ENCODE assay signal across 1 cellular context in the genomic region with DNA sequence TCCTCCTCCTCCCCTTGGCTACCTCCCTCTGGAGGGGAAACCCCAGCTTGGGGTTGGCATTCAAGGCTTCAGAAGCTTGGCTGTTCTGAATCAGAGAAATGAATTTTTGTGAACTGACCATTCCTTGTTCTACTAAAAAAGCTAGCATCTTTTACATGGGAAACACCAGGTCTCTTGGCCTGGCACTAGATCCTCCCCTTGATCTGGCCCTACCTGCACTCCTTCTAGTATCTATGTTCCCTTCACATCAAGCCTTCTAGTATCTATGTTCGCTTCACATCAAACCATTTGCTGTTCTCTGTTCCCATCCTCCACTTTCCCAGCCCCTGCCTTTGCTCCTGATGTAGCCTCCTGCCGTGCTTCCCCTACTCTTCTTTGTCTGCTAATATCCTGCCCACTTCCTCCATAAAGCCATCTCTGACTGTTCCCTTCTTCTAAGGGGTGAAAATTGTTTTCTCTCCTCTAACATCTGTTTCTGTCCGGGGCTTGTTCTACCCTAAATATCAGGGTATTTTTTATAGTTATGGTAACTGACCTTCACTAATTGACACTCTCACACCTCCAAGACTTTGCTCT.
TF ChIP-seq lines count a peak whose summit lies in the region.

No MANE protein-coding gene starts in this region.

TF ChIP-seq in HepG2, 621 proteins besides CTCF, POLR2A, EP300 and RAD21:
- peak; percentile 94 for TF ChIP-seq ZNF329 (CRISPR knock-in tag; IDR thresholded peaks at IDR 0.05; ENCODE audit: low read depth)
- no peak for TF ChIP-seq ZSCAN25 (CRISPR knock-in tag; IDR thresholded peaks at IDR 0.05)
- TF ChIP-seq FOSL2 (CRISPR knock-in tag; IDR thresholded peaks at IDR 0.05): no peak
- no peak for TF ChIP-seq CHD2 (IDR thresholded peaks at IDR 0.05; ENCODE audit: low read depth, low read length)
- TF ChIP-seq, protein P1, sequence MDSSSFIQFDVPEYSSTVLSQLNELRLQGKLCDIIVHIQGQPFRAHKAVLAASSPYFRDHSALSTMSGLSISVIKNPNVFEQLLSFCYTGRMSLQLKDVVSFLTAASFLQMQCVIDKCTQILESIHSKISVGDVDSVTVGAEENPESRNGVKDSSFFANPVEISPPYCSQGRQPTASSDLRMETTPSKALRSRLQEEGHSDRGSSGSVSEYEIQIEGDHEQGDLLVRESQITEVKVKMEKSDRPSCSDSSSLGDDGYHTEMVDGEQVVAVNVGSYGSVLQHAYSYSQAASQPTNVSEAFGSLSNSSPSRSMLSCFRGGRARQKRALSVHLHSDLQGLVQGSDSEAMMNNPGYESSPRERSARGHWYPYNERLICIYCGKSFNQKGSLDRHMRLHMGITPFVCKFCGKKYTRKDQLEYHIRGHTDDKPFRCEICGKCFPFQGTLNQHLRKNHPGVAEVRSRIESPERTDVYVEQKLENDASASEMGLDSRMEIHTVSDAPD (CRISPR knock-in tag; IDR thresholded peaks at IDR 0.05): no peak
- TF ChIP-seq, protein P2, sequence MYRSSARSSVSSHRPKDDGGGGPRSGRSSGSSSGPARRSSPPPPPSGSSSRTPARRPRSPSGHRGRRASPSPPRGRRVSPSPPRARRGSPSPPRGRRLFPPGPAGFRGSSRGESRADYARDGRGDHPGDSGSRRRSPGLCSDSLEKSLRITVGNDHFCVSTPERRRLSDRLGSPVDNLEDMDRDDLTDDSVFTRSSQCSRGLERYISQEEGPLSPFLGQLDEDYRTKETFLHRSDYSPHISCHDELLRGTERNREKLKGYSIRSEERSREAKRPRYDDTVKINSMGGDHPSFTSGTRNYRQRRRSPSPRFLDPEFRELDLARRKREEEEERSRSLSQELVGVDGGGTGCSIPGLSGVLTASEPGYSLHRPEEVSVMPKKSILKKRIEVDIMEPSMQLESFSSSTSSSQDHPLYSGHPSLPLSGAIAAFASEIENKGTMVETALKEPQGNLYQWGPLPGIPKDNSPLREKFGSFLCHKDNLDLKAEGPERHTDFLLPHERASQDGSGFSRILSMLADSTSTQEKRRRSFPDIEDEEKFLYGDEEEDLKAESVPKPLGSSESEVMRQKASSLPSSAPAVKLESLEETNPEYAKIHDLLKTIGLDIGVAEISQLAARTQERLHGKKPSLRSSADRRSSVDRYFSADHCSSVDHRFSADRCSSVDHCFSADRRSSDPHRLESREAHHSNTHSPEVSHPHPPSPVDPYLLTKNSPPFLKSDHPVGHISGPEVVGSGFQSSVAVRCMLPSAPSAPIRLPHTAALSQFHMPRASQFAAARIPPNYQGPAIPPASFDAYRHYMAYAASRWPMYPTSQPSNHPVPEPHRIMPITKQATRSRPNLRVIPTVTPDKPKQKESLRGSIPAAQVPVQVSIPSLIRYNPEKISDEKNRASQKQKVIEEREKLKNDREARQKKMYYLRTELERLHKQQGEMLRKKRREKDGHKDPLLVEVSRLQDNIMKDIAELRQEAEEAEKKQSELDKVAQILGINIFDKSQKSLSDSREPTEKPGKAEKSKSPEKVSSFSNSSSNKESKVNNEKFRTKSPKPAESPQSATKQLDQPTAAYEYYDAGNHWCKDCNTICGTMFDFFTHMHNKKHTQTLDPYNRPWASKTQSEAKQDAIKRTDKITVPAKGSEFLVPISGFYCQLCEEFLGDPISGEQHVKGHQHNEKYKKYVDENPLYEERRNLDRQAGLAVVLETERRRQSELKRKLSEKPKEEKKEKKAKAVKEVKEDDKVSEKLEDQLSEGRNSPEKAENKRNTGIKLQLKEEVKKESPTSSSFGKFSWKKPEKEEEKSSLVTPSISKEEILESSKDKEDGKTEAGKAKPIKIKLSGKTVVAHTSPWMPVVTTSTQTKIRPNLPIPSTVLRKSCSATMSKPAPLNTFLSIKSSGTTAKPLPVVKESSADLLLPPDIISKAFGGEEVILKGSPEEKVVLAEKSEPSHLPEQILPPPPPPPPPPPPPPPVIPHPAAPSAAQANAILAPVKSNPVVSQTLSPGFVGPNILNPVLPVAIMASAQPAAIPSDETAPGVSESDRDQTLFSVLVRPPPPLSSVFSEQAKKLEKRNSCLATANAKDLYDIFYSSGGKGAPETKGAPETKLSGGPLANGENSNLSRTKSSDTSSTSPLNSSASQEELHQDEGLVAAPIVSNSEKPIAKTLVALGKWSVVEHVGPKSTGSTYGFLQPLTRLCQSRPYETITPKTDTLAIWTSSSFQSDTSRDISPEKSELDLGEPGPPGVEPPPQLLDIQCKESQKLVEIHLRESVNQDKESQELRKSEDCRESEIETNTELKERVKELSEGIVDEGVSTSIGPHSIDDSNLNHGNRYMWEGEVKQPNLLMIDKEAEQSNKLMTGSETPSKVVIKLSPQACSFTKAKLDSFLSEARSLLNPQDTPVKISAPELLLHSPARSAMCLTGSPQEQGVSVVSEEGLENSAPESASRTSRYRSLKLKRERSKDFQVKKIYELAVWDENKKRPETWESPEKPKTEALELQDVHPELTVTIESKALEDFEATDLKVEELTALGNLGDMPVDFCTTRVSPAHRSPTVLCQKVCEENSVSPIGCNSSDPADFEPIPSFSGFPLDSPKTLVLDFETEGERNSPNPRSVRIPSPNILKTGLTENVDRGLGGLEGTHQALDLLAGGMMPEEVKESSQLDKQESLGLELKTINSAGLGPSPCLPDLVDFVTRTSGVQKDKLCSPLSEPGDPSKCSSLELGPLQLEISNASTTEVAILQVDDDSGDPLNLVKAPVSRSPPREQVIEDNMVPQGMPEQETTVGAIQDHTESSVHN (CRISPR knock-in tag; IDR thresholded peaks at IDR 0.05): no peak
